8 cellular contexts compared by ENCODE assay signal in genomic region chr20:58382096-58382495, GRCh38.
"Had no signal": no experiment of that assay in that cellular context is flagged by ENCODE, and none has a peak within 500 bp of the region (broad histone marks: within the 10 kb centered on the region; RNA-seq: fewer than 3 reads in every experiment).

No MANE protein-coding gene starts in this region.

- H2AFZ ChIP-seq: GM23248 had no signal

- H3K4me3 ChIP-seq: GM23248 had no signal

- H3K4me3 Mint-ChIP-seq: H9 had no signal

- H3K27ac ChIP-seq: GM23248, KMS-11 had no signal

- DNase-seq: GM23248, H9, HCEC 1CT, IMR-90, KBM-7 had no signal

- H3K27ac Mint-ChIP-seq: H9 had no signal

- FAIRE-seq: H1, H54 had no signal

- H3K9ac ChIP-seq: GM23248, KMS-11 had no signal

- H3K4me2 ChIP-seq: KMS-11 had no signal
